Comparison of ENCODE assay signal across 32 cellular contexts in genomic region chr16:55779391-55780094, GRCh38. TPM values are rescaled to one million over a fixed set of nuclear protein-coding genes. Genes with fewer than 3 reads are reported as not detected.
"Had no signal": no experiment of that assay in that cellular context is flagged by ENCODE, and none has a peak within 500 bp of the region (broad histone marks: within the 10 kb centered on the region; RNA-seq: fewer than 3 reads in every experiment).

No MANE protein-coding gene starts in this region.

- H3K27ac Mint-ChIP-seq: activated CD4-positive, alpha-beta memory T cell treated with anti-CD3 and anti-CD28 coated beads for 36 hours; activated naive CD4-positive, alpha-beta T cell treated with anti-CD3 and anti-CD28 coated beads for 36 hours; activated naive CD8-positive, alpha-beta T cell treated with anti-CD3 and anti-CD28 coated beads for 36 hours; activated T-helper 1 cell treated with anti-CD3 and anti-CD28 coated beads, Interleukin-12 subunit alpha, Interleukin-12 subunit beta, Interleukin-2, Interleukin-4 antibody, amounts not matched to agents 30 ng/mL and 10 ng/mL and 1 ng/mL, durations not matched to agents 14 hours and 24 hours and 36 hours; nephron; stimulated activated memory B cell treated with anti-CD40 and anti-IgM and Interleukin-4, amounts not matched to agents 10 μg/mL and 1 μg/mL and 100 μg/mL, for 72 hours; stimulated activated naive CD8-positive, alpha-beta T cell treated with anti-CD3 and anti-CD28 coated beads, Interleukin-15, amount 100 ng/mL, for 72 hours had no signal

- H3K4me1 Mint-ChIP-seq: activated naive CD8-positive, alpha-beta T cell treated with anti-CD3 and anti-CD28 coated beads for 36 hours; nephron; stimulated activated memory B cell treated with anti-CD40 and anti-IgM and Interleukin-4, amounts not matched to agents 10 μg/mL and 1 μg/mL and 100 μg/mL, for 72 hours; stimulated activated naive CD8-positive, alpha-beta T cell treated with anti-CD3 and anti-CD28 coated beads, Interleukin-15, amount 100 ng/mL, for 72 hours had no signal

- H3K27me3 ChIP-seq: adrenal gland, body of pancreas, left lung, pancreas, right atrium auricular region, thyroid gland, upper lobe of left lung, vagina had no signal

- ATAC-seq: activated CD4-positive, CD25-positive, alpha-beta regulatory T cell treated with anti-CD3 and anti-CD28 coated beads, Interleukin-2, amount 50 U/mL, for 24 hours; body of pancreas; left lung; lower lobe of right lung; pancreas; stimulated activated memory B cell treated with anti-CD40 and anti-IgM and Interleukin-4, amounts not matched to agents 10 μg/mL and 1 μg/mL and 100 μg/mL, for 72 hours; stimulated activated naive CD8-positive, alpha-beta T cell treated with anti-CD3 and anti-CD28 coated beads, Interleukin-15, amount 100 ng/mL, for 72 hours had no signal

- DNase-seq: activated CD4-positive, alpha-beta memory T cell treated with anti-CD3 and anti-CD28 coated beads for 36 hours; activated CD4-positive, alpha-beta T cell treated with anti-CD3 and anti-CD28 coated beads for 48 hours; activated CD8-positive, alpha-beta memory T cell treated with anti-CD3 and anti-CD28 coated beads, Interleukin-2, amount 50 U/mL, for 4 hours; activated effector memory CD4-positive, alpha-beta T cell treated with anti-CD3 and anti-CD28 coated beads, Interleukin-2, amount 50 U/mL, for 16 hours; activated naive CD4-positive, alpha-beta T cell treated with anti-CD3 and anti-CD28 coated beads for 36 hours; activated naive CD8-positive, alpha-beta T cell treated with anti-CD3 and anti-CD28 coated beads for 36 hours; activated T-cell treated with anti-CD3 and anti-CD28 coated beads, Interleukin-2, amount 50 U/mL, for 1 hour; aorta; body of pancreas; effector CD8-positive, alpha-beta T cell; left lung; lower lobe of right lung; pancreas; stimulated activated CD4-positive, alpha-beta T cell treated with anti-CD3 and anti-CD28 coated beads, Interleukin-1b, Interleukin-23, amount 100 ng/mL, for 48 hours; stimulated activated CD4-positive, alpha-beta T cell treated with anti-CD3 and anti-CD28 coated beads, Interleukin-4, amount 100 ng/mL, for 4 hours; stimulated activated CD8-positive, alpha-beta memory T cell treated with anti-CD3 and anti-CD28 coated beads, Interleukin-4, amount 100 ng/mL, for 48 hours; stimulated activated naive CD8-positive, alpha-beta T cell treated with anti-CD3 and anti-CD28 coated beads, Interleukin-15, amount 100 ng/mL, for 72 hours; T1000; thyroid gland; WERI-Rb-1 had no signal

- H3K36me3 ChIP-seq: adrenal gland, left lung, lower lobe of right lung, pancreas, right atrium auricular region, thyroid gland, upper lobe of left lung, vagina, WERI-Rb-1 had no signal

- H3K4me2 ChIP-seq: smooth muscle cell had no signal

- H3K4me1 ChIP-seq: adrenal gland, left lung, lower lobe of right lung, right atrium auricular region, thyroid gland, upper lobe of left lung, vagina had no signal

- H3K4me3 ChIP-seq: adrenal gland, body of pancreas, left lung, lower lobe of right lung, pancreas, right atrium auricular region, smooth muscle cell, thyroid gland, upper lobe of left lung, vagina had no signal

- H3K9me3 ChIP-seq: adrenal gland, body of pancreas, left lung, lower lobe of right lung, pancreas, right atrium auricular region, thyroid gland, upper lobe of left lung, vagina had no signal

- H3K36me3 Mint-ChIP-seq: activated CD4-positive, alpha-beta memory T cell treated with anti-CD3 and anti-CD28 coated beads for 36 hours; activated naive CD8-positive, alpha-beta T cell treated with anti-CD3 and anti-CD28 coated beads for 36 hours; stimulated activated memory B cell treated with anti-CD40 and anti-IgM and Interleukin-4, amounts not matched to agents 10 μg/mL and 1 μg/mL and 100 μg/mL, for 72 hours had no signal

- H3K9me3 Mint-ChIP-seq: activated CD4-positive, alpha-beta memory T cell treated with anti-CD3 and anti-CD28 coated beads for 36 hours; activated naive CD4-positive, alpha-beta T cell treated with anti-CD3 and anti-CD28 coated beads for 36 hours; activated naive CD8-positive, alpha-beta T cell treated with anti-CD3 and anti-CD28 coated beads for 36 hours; activated T-helper 1 cell treated with anti-CD3 and anti-CD28 coated beads, Interleukin-12 subunit alpha, Interleukin-12 subunit beta, Interleukin-2, Interleukin-4 antibody, amounts not matched to agents 30 ng/mL and 10 ng/mL and 1 ng/mL, durations not matched to agents 14 hours and 24 hours and 36 hours; nephron; stimulated activated naive CD8-positive, alpha-beta T cell treated with anti-CD3 and anti-CD28 coated beads, Interleukin-15, amount 100 ng/mL, for 72 hours had no signal

- H3K27ac ChIP-seq: adrenal gland, body of pancreas, left lung, lower lobe of right lung, pancreas, right atrium auricular region, thyroid gland, upper lobe of left lung, vagina, WERI-Rb-1 had no signal

- H3K4me3 Mint-ChIP-seq: activated CD4-positive, alpha-beta memory T cell treated with anti-CD3 and anti-CD28 coated beads for 36 hours; activated naive CD4-positive, alpha-beta T cell treated with anti-CD3 and anti-CD28 coated beads for 36 hours; activated naive CD8-positive, alpha-beta T cell treated with anti-CD3 and anti-CD28 coated beads for 36 hours; activated T-helper 1 cell treated with anti-CD3 and anti-CD28 coated beads, Interleukin-12 subunit alpha, Interleukin-12 subunit beta, Interleukin-2, Interleukin-4 antibody, amounts not matched to agents 30 ng/mL and 10 ng/mL and 1 ng/mL, durations not matched to agents 14 hours and 24 hours and 36 hours; nephron; stimulated activated memory B cell treated with anti-CD40 and anti-IgM and Interleukin-4, amounts not matched to agents 10 μg/mL and 1 μg/mL and 100 μg/mL, for 72 hours; stimulated activated naive CD8-positive, alpha-beta T cell treated with anti-CD3 and anti-CD28 coated beads, Interleukin-15, amount 100 ng/mL, for 72 hours had no signal

RNA-seq across cellular contexts. Expression of gene CES1, which starts 53.4 kb away (rescaled TPM):
- total RNA-seq: activated CD8-positive, alpha-beta memory T cell treated with anti-CD3 and anti-CD28 coated beads for 36 hours; activated naive CD4-positive, alpha-beta T cell treated with anti-CD3 and anti-CD28 coated beads for 36 hours; activated naive CD8-positive, alpha-beta T cell treated with anti-CD3 and anti-CD28 coated beads for 36 hours; activated T-helper 1 cell treated with anti-CD3 and anti-CD28 coated beads, Interleukin-12 subunit alpha, Interleukin-12 subunit beta, Interleukin-2, Interleukin-4 antibody, amounts not matched to agents 30 ng/mL and 10 ng/mL and 1 ng/mL, durations not matched to agents 14 hours and 24 hours and 36 hours; dermis microvascular lymphatic vessel endothelial cell; epithelial cell of proximal tubule; smooth muscle cell had no signal
